In genomic region chr15:71115567-71116351, GRCh38 we compare ENCODE assay signal across 8 cellular contexts. TPM values are rescaled to one million over a fixed set of nuclear protein-coding genes. Genes with fewer than 3 reads are reported as not detected.
A peak's percentile ranks its signal among the peaks of the same experiment; 100 is the strongest.
DNase-seq lines count a peak whose midpoint lies in the region; ATAC-seq and TF ChIP-seq lines count a peak whose summit lies in the region.

No MANE protein-coding gene starts in this region.

- peak overlapping the region; percentile 88 for H3K27ac ChIP-seq in RWPE1
- H3K27ac ChIP-seq in effector memory CD4-positive, alpha-beta T cell (ENCODE audit: insufficient read depth, low read length, poor library complexity, severe bottlenecking): no peak overlapping the region
- peak overlapping the region; percentile 79 for H3K27ac ChIP-seq in vagina

- H3K9me3 ChIP-seq in effector memory CD4-positive, alpha-beta T cell (ENCODE audit: control insufficient read depth, low read length): no peaks in the 10 kb centered on the region
- H3K9me3 ChIP-seq in vagina: no peaks in the 10 kb centered on the region

- H3K9me3 Mint-ChIP-seq in activated naive CD4-positive, alpha-beta T cell treated with anti-CD3 and anti-CD28 coated beads, Interleukin-2, amount 10 ng/mL, durations not matched to agents 7 days and 5 days: no peaks in the 10 kb centered on the region
- no peaks in the 10 kb centered on the region for H3K9me3 Mint-ChIP-seq in mesothelial cell of epicardium

- no peak for DNase-seq in activated naive CD4-positive, alpha-beta T cell treated with anti-CD3 and anti-CD28 coated beads, Interleukin-2, amount 10 ng/mL, durations not matched to agents 7 days and 5 days
- DNase-seq in activated naive CD4-positive, alpha-beta T cell treated with Interleukin-2 at 50 U/mL for 16 hours: no peak
- DNase-seq in RWPE1 (ENCODE audit: low spot score) (peak; percentile 74), mesothelial cell of epicardium (ENCODE audit: low spot score in 2 of 2, unreplicated experiment in 2 of 2) (peak; percentile 35 to 60), vagina (ENCODE audit: extremely low spot score in 2 of 2) (no peak)
- DNase-seq in effector memory CD4-positive, alpha-beta T cell: no peak

- peak overlapping the region; percentile 36 for H3K4me3 ChIP-seq in effector memory CD4-positive, alpha-beta T cell (ENCODE audit: insufficient read depth, low read depth, low read length, poor library complexity, severe bottlenecking)
- peak overlapping the region; percentile 51 to 76 for H3K4me3 ChIP-seq in vagina

- H3K27ac Mint-ChIP-seq in activated naive CD4-positive, alpha-beta T cell treated with anti-CD3 and anti-CD28 coated beads, Interleukin-2, amount 10 ng/mL, durations not matched to agents 7 days and 5 days: no peak overlapping the region
- H3K27ac Mint-ChIP-seq in mesothelial cell of epicardium: peak overlapping the region; percentile 80

- TF ChIP-seq CTCF in RWPE1 (conservative IDR thresholded peaks at IDR 0.05; ENCODE audit: low read depth): peak; percentile 66
- no peak for TF ChIP-seq CTCF in mesothelial cell of epicardium (IDR thresholded peaks at IDR 0.05; ENCODE audit: unreplicated experiment)
- no peak for TF ChIP-seq CTCF in vagina (IDR thresholded peaks at IDR 0.05)

- H3K4me3 Mint-ChIP-seq in activated naive CD4-positive, alpha-beta T cell treated with anti-CD3 and anti-CD28 coated beads, Interleukin-2, amount 10 ng/mL, durations not matched to agents 7 days and 5 days: peak overlapping the region; percentile 56
- peak overlapping the region; percentile 87 for H3K4me3 Mint-ChIP-seq in mesothelial cell of epicardium

- H3K27me3 Mint-ChIP-seq in activated naive CD4-positive, alpha-beta T cell treated with anti-CD3 and anti-CD28 coated beads, Interleukin-2, amount 10 ng/mL, durations not matched to agents 7 days and 5 days: peaks cover 62% of the 10 kb centered on the region
- H3K27me3 Mint-ChIP-seq in mesothelial cell of epicardium (ENCODE audit: low read depth): peaks cover 24% of the 10 kb centered on the region

- peaks cover 4% of the 10 kb centered on the region for H3K4me1 ChIP-seq in effector memory CD4-positive, alpha-beta T cell (ENCODE audit: control insufficient read depth, insufficient read depth, low read length, poor library complexity, severe bottlenecking)
- peaks cover 33% of the 10 kb centered on the region for H3K4me1 ChIP-seq in vagina

- no peaks in the 10 kb centered on the region for H3K36me3 ChIP-seq in effector memory CD4-positive, alpha-beta T cell (ENCODE audit: control insufficient read depth, insufficient read depth, low read length)
- no peaks in the 10 kb centered on the region for H3K36me3 ChIP-seq in vagina

- ATAC-seq in HG02970 (IDR thresholded peaks at IDR 0.05; ENCODE audit: low FRiP score, unreplicated experiment) (peak; percentile 20), HG03135 (IDR thresholded peaks at IDR 0.05; ENCODE audit: unreplicated experiment) (no peak)

- no peak for TF ChIP-seq POLR2A in vagina (IDR thresholded peaks at IDR 0.05)

- CTCF ChIA-PET in activated naive CD4-positive, alpha-beta T cell treated with anti-CD3 and anti-CD28 coated beads, Interleukin-2, amount 10 ng/mL, durations not matched to agents 7 days and 5 days (lab: Charles Lee): interaction anchor here (0.7 to 1.2 kb wide), 2 partner anchors 12 to 128 kb away, joined by 3 to 4 read pairs; no protein-coding TSS in a partner anchor
- CTCF ChIA-PET in RWPE1 (lab: Yijun Ruan, JAX): interaction anchor here (0.6 to 2.4 kb wide), 15 partner anchors 28 to 844 kb away, joined by 3 to 9 read pairs (median 4); no protein-coding TSS in a partner anchor

- no peaks in the 10 kb centered on the region for H3K36me3 Mint-ChIP-seq in activated naive CD4-positive, alpha-beta T cell treated with anti-CD3 and anti-CD28 coated beads, Interleukin-2, amount 10 ng/mL, durations not matched to agents 7 days and 5 days
- no peaks in the 10 kb centered on the region for H3K36me3 Mint-ChIP-seq in mesothelial cell of epicardium

- peaks cover 12% of the 10 kb centered on the region for H3K4me1 Mint-ChIP-seq in activated naive CD4-positive, alpha-beta T cell treated with anti-CD3 and anti-CD28 coated beads, Interleukin-2, amount 10 ng/mL, durations not matched to agents 7 days and 5 days
- peaks cover 52% of the 10 kb centered on the region for H3K4me1 Mint-ChIP-seq in mesothelial cell of epicardium

- peaks cover 14% of the 10 kb centered on the region for H3K27me3 ChIP-seq in effector memory CD4-positive, alpha-beta T cell (replicated peaks; ENCODE audit: control insufficient read depth, insufficient read depth, low read length, poor library complexity, severe bottlenecking)
- no peaks in the 10 kb centered on the region for H3K27me3 ChIP-seq in vagina

- intact Hi-C loops in vagina (cut with DNase I): loop anchor here (5.0 kb wide), 1 partner anchor 327 kb away; no protein-coding TSS in a partner anchor

- POLR2A ChIA-PET in RWPE1 (lab: Yijun Ruan, JAX; ENCODE audit: low non-redundant PET): interaction anchor here (0.6 kb wide), 1 partner anchor 18 kb away, joined by 3 read pairs; no protein-coding TSS in a partner anchor

RNA-seq across cellular contexts. Expression of gene THSD4, which starts 0.5 kb away (rescaled TPM):
- 82.0 to 93.9 TPM (median 83.4 TPM) in 3 replicates for total RNA-seq in mesothelial cell of epicardium
- total RNA-seq in vagina: 66.8 TPM

Comparison
In these comparisons a context has a peak if more than half of its experiments do, and no peak if none do; other contexts are left out.
1. DNase-seq: peak in RWPE1 (single experiment) and mesothelial cell of epicardium (2 of 2); none in activated naive CD4-positive, alpha-beta T cell treated with anti-CD3 and anti-CD28 coated beads, Interleukin-2, amount 10 ng/mL, durations not matched to agents 7 days and 5 days (single experiment), activated naive CD4-positive, alpha-beta T cell treated with Interleukin-2 at 50 U/mL for 16 hours (single experiment), effector memory CD4-positive, alpha-beta T cell (0 of 3) and vagina (0 of 2).